Comparison of ENCODE assay signal across 8 cellular contexts in genomic region chr17:17682737-17683675, GRCh38. TPM values are rescaled to one million over a fixed set of nuclear protein-coding genes. Genes with fewer than 3 reads are reported as not detected.
DNase-seq lines count a peak whose midpoint lies in the region; ATAC-seq lines count a peak whose summit lies in the region.

No MANE protein-coding gene starts in this region.

- POLR2A ChIA-PET in activated naive CD8-positive, alpha-beta T cell treated with anti-CD3 and anti-CD28 coated beads, Interleukin-2, amount 10 ng/mL, durations not matched to agents 7 days and 5 days (lab: Charles Lee): interaction anchor here (1.0 to 3.6 kb wide), 9 partner anchors 9 to 166 kb away, joined by 3 to 39 read pairs (median 9); partner anchors contain the start of gene SREBF1

- H2BK120ac ChIP-seq in trophoblast cell (ENCODE audit: insufficient read depth, low read length, poor library complexity): peak overlapping the region; percentile 96

- H3K27ac Mint-ChIP-seq in activated naive CD8-positive, alpha-beta T cell treated with anti-CD3 and anti-CD28 coated beads, Interleukin-2, amount 10 ng/mL, durations not matched to agents 7 days and 5 days: peak overlapping the region; percentile 85

- peak overlapping the region; percentile 99 for H3K18ac ChIP-seq in trophoblast cell (ENCODE audit: low read length)

- peak overlapping the region; percentile 94 for H4K8ac ChIP-seq in trophoblast cell (ENCODE audit: low read depth, low read length)

- H3K36me3 Mint-ChIP-seq in activated naive CD8-positive, alpha-beta T cell treated with anti-CD3 and anti-CD28 coated beads, Interleukin-2, amount 10 ng/mL, durations not matched to agents 7 days and 5 days: peaks cover 3% of the 10 kb centered on the region

- H3K27me3 ChIP-seq in trophoblast cell (ENCODE audit: insufficient read depth, low read length): no peaks in the 10 kb centered on the region
- no peaks in the 10 kb centered on the region for H3K27me3 ChIP-seq in aorta (ENCODE audit: control insufficient read depth in 1 of 2, insufficient read depth in 2 of 2, low read length in 1 of 2)

- H3K9me3 ChIP-seq in trophoblast cell (ENCODE audit: insufficient read depth, low read depth, low read length) (no peaks in the 10 kb centered on the region), aorta (ENCODE audit: control insufficient read depth, low read length) (no peaks in the 10 kb centered on the region)

- peaks cover 6% of the 10 kb centered on the region for H3K27me3 Mint-ChIP-seq in activated naive CD8-positive, alpha-beta T cell treated with anti-CD3 and anti-CD28 coated beads, Interleukin-2, amount 10 ng/mL, durations not matched to agents 7 days and 5 days

- H2AFZ ChIP-seq in trophoblast cell (ENCODE audit: insufficient read depth, low read length, poor library complexity): peak overlapping the region; percentile 91

- intact Hi-C loops in cardiac septum (cut with DNase I) (loop anchor here (2.0 to 10.0 kb wide), 4 partner anchors 102 to 354 kb away; partner anchors contain the start of genes ATPAF2 and GID4), aorta (cut with DNase I) (loop anchor here (5.0 to 10.0 kb wide), 4 partner anchors 39 to 349 kb away; no protein-coding TSS in a partner anchor)

- H3K4me2 ChIP-seq in trophoblast cell (ENCODE audit: low read length): peak overlapping the region; percentile 72

- H3K27ac ChIP-seq in trophoblast cell (ENCODE audit: low read depth, low read length) (peak overlapping the region; percentile 84), aorta (ENCODE audit: low read depth in 1 of 2, low read length in 2 of 2) (peak overlapping the region in 1 of 2 donors; percentile 81)

- H3K4ac ChIP-seq in trophoblast cell (ENCODE audit: low read depth, low read length): peak overlapping the region; percentile 99

- H3K79me1 ChIP-seq in trophoblast cell (ENCODE audit: low read length): peaks cover 32% of the 10 kb centered on the region

- no peaks in the 10 kb centered on the region for H3K9me3 Mint-ChIP-seq in activated naive CD8-positive, alpha-beta T cell treated with anti-CD3 and anti-CD28 coated beads, Interleukin-2, amount 10 ng/mL, durations not matched to agents 7 days and 5 days

- ATAC-seq in HG03460 (IDR thresholded peaks at IDR 0.05; ENCODE audit: unreplicated experiment): peak; percentile 5
- ATAC-seq in activated naive CD8-positive, alpha-beta T cell treated with anti-CD3 and anti-CD28 coated beads, Interleukin-2, amount 10 ng/mL, durations not matched to agents 7 days and 5 days (ENCODE audit: low read depth): peak; percentile 41
- peak; percentile 58 for ATAC-seq in aorta (ENCODE audit: low FRiP score)

- H4K12ac ChIP-seq in trophoblast cell (ENCODE audit: low read depth, low read length): peak overlapping the region; percentile 98

- H3K23ac ChIP-seq in trophoblast cell (ENCODE audit: low read length): no peak overlapping the region

- H3K4me3 ChIP-seq in trophoblast cell (ENCODE audit: low read depth, low read length) (peak overlapping the region; percentile 80), aorta (ENCODE audit: low read length in 2 of 2) (peak overlapping the region; percentile 62 to 94)

- H2BK5ac ChIP-seq in trophoblast cell (ENCODE audit: low read depth, low read length, poor library complexity): peak overlapping the region; percentile 96

- peak overlapping the region; percentile 72 for H2BK12ac ChIP-seq in trophoblast cell (ENCODE audit: low read length)

- H3K9ac ChIP-seq in trophoblast cell (ENCODE audit: low read length): peak overlapping the region; percentile 89

- peak overlapping the region; percentile 90 for H3K4me3 Mint-ChIP-seq in activated naive CD8-positive, alpha-beta T cell treated with anti-CD3 and anti-CD28 coated beads, Interleukin-2, amount 10 ng/mL, durations not matched to agents 7 days and 5 days

- DNase-seq in NOMO-1 treated with DMSO at 0.1 percent for 48 hours (lab: John Stamatoyannopoulos, UW; ENCODE audit: unreplicated experiment) (peak; percentile 41), NOMO-1 treated with dmso at 0.1 percent for 144 hours (lab: John Stamatoyannopoulos, UW; ENCODE audit: unreplicated experiment) (no peak), SK-N-DZ (ENCODE audit: low spot score) (peak; percentile 52), cardiac septum (ENCODE audit: low spot score) (peak; percentile 83), trophoblast cell (peak; percentile 48 to 66), aorta (peak; percentile 75 to 92)
- peak; percentile 76 for DNase-seq in activated naive CD8-positive, alpha-beta T cell treated with anti-CD3 and anti-CD28 coated beads, Interleukin-2, amount 10 ng/mL, durations not matched to agents 7 days and 5 days

- no CpG with 5 or more reads among the region's 57 CpGs for WGBS in trophoblast cell (ENCODE audit: extremely low coverage, insufficient coverage, insufficient read length)
- 1% methylated on average over 56 to 57 of the region's 57 CpGs for WGBS in aorta, 2 donors

- H3K4me1 ChIP-seq in trophoblast cell (ENCODE audit: control insufficient read depth in 1 of 2, insufficient read depth in 2 of 2, low read length in 2 of 2) (peaks cover 31 to 37% of the 10 kb centered on the region in 2 experiments), aorta (ENCODE audit: control insufficient read depth in 1 of 2, insufficient read depth in 2 of 2, low read length in 2 of 2) (no peaks in the 10 kb centered on the region)

- peaks cover 28% of the 10 kb centered on the region for H3K4me1 Mint-ChIP-seq in activated naive CD8-positive, alpha-beta T cell treated with anti-CD3 and anti-CD28 coated beads, Interleukin-2, amount 10 ng/mL, durations not matched to agents 7 days and 5 days

- peaks cover 35% of the 10 kb centered on the region for H3K79me2 ChIP-seq in trophoblast cell (ENCODE audit: control insufficient read depth, insufficient read depth, low read length, poor library complexity)

- H3K36me3 ChIP-seq in trophoblast cell (ENCODE audit: control insufficient read depth in 1 of 2, insufficient read depth in 2 of 2, low read length in 2 of 2) (no peaks in the 10 kb centered on the region), aorta (ENCODE audit: control insufficient read depth in 1 of 2, insufficient read depth in 2 of 2, low read length in 1 of 2) (no peaks in the 10 kb centered on the region)

- H4K91ac ChIP-seq in trophoblast cell (ENCODE audit: low read depth, low read length): peak overlapping the region; percentile 99

- peak overlapping the region; percentile 99 for H3K14ac ChIP-seq in trophoblast cell (ENCODE audit: low read length)

- peak overlapping the region; percentile 99 for H2AK5ac ChIP-seq in trophoblast cell (ENCODE audit: low read length)

RNA-seq across cellular contexts. Expression of gene RAI1, which starts 1.7 kb away (rescaled TPM):
- 18.2 and 22.8 TPM in 2 replicates for polyA plus RNA-seq in SK-N-DZ (2014; cell fraction: cytosol; rRNA removed)
- 38.5 and 70.0 TPM in 2 replicates for polyA plus RNA-seq in SK-N-DZ (2014; cell fraction: nucleus; rRNA removed)
- total RNA-seq in activated naive CD8-positive, alpha-beta T cell treated with anti-CD3 and anti-CD28 coated beads, Interleukin-2, amount 10 ng/mL, durations not matched to agents 7 days and 5 days: 10 to 100 TPM; 25.0 to 25.5 TPM
- 28.8 TPM for total RNA-seq in cardiac septum
- 16.7 and 17.4 TPM in 2 replicates for polyA plus RNA-seq in trophoblast cell (2013)
- total RNA-seq in aorta: 10 to 100 TPM; 23.9 to 35.8 TPM
- 1 to 10 TPM; 2.0 to 7.0 TPM for polyA plus RNA-seq in aorta

Comparison
In these comparisons a context has a peak if more than half of its experiments do, and no peak if none do; other contexts are left out.
1. ATAC-seq: peak in every context shown above with its lines; median percentile 58 in aorta; 41 in activated naive CD8-positive, alpha-beta T cell treated with anti-CD3 and anti-CD28 coated beads, Interleukin-2, amount 10 ng/mL, durations not matched to agents 7 days and 5 days; 5 in HG03460.